1 cellular context compared by ENCODE assay signal in the genomic region with DNA sequence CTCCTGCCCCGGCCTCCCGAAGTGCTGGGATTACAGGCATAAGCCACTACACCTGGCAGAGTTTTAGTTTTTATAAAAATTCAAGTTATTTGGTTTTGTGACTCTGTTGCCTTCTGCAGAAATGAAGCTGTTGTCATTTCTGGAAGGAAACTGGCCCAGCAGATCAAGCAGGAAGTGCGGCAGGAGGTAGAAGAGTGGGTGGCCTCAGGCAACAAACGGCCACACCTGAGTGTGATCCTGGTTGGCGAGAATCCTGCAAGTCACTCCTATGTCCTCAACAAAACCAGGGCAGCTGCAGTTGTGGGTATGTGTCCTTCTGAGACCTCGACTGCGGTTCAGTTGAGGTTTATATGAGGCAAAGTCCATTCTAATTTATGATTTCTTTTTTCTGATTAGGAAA.
TF ChIP-seq lines count a peak whose summit lies in the region.

No MANE protein-coding gene starts in this region.

TF ChIP-seq in K562, 482 proteins besides CTCF, POLR2A, EP300 and RAD21:
- TF ChIP-seq NFE2L1 (tag; IDR thresholded peaks at IDR 0.05; ENCODE audit: borderline replicate concordance, low read depth) (no peak), RBFOX2 (IDR thresholded peaks at IDR 0.05; ENCODE audit: low read depth, low read length) (peak; percentile 31; the same call in 1 of the 2 replicates), ZBTB11 (CRISPR knock-in tag; IDR thresholded peaks at IDR 0.05) (peak in 1 of 3 experiments; percentile 34; a peak in 1 of 6 replicates), C11orf30 (IDR thresholded peaks at IDR 0.05; ENCODE audit: low read depth) (peak; percentile 50; the same call in 1 of the 2 replicates), GABPA (tag; conservative IDR thresholded peaks at IDR 0.05; ENCODE audit: low read depth) (no peak), EGR1 (conservative IDR thresholded peaks at IDR 0.05) (0 out of 2 replicates have a peak, but pooled peaks have one; percentile 21), NFE2 (IDR thresholded peaks at IDR 0.05; ENCODE audit: low read depth) (peak; percentile 59; the same call in 1 of the 2 replicates), SAFB2 (IDR thresholded peaks at IDR 0.05; ENCODE audit: borderline replicate concordance, low read depth, low read length, severe bottlenecking) (no peak), SPI1 (IDR thresholded peaks at IDR 0.05; ENCODE audit: borderline replicate concordance, low read depth, low read length) (0 out of 2 replicates have a peak, but pooled peaks have one; percentile 6), MAFG (tag; conservative IDR thresholded peaks at IDR 0.05) (peak; percentile 32; the same call in 1 of the 2 replicates)
TF ChIP-seq in K562: peak in this region for 7.
